In the genomic region with DNA sequence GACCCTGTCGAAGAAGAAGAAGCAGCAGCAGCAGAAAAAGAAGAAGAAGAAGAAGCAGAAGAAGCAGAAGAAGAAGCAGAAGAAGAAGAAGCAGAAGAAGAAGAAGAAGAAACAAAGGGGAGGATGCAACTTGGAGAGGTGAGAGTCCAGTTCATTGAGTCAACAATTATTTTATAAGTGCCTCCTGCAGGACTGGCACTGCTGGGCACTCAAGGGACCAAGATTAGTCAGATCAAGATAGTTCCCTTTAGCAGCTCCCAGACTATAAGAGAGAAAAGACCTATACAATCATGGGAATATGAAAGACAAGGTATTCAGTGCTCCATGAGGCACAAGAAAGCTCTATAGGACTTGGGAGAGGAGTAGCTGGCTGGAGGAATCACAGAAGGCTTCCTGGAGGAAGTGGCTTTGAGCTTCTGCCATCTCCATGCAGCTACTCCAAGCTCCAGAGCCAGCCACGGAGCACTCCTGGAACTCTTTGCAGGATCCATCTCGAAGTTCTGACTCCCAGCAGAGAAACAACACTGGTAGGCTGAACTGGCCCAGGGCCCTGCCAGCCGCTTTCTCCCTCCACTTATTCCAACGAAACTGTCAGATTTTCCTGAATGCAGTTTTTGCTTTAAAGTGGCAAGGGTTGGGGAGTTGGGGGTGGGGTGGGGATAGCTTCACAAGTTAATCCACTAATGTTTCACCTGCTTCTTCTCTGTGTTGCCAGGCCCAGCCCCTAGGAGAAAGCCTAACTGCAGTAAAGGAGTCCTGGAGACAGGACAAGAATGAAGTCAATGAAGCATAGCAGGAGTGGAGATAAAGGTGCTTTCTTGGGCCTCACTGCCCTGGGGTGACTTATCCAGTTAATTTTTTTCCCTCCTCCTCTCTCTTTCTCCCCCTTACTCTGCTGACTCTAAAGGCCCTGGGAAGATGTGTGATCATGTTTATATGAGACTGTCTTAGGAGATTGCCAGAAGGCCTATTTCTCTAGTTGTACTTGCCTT, we compare ENCODE assay signal across 21 cellular contexts.
DNase-seq lines count a peak whose midpoint lies in the region; ATAC-seq and TF ChIP-seq lines count a peak whose summit lies in the region.
"Had no signal": no experiment of that assay in that cellular context is flagged by ENCODE, and none has a peak within 500 bp of the region (broad histone marks: within the 10 kb centered on the region; RNA-seq: fewer than 3 reads in every experiment).

No MANE protein-coding gene starts in this region.

- H3K36me3 ChIP-seq in mesendoderm (ENCODE audit: control insufficient read depth, insufficient read depth, low read length) = no peaks in the 10 kb centered on the region
- no peaks in the 10 kb centered on the region for H3K36me3 ChIP-seq in thyroid gland
- no peaks in the 10 kb centered on the region for H3K36me3 ChIP-seq in PC-9 (ENCODE audit: low read depth)

- H3K4me1 ChIP-seq in mesendoderm (ENCODE audit: control insufficient read depth, low read depth, low read length) (peaks cover 10% of the 10 kb centered on the region), thyroid gland (peaks cover 12 to 33% of the 10 kb centered on the region in 2 donors), PC-9 (replicated peaks; ENCODE audit: insufficient read depth) (no peaks in the 10 kb centered on the region)
- H3K4me1 ChIP-seq: testis had no signal

- POLR2A ChIA-PET in PC-9 (lab: Charles Lee; ENCODE audit: unreplicated experiment) = no interaction called here

- H3K4me3 ChIP-seq in epithelial cell of proximal tubule (ENCODE audit: low read depth, low read length) (no peak overlapping the region), mesendoderm (ENCODE audit: low read length) (no peak overlapping the region), thyroid gland (replicated peaks in 1 of 3) (no peak overlapping the region), PC-9 (no peak overlapping the region)
- H3K4me3 ChIP-seq: testis had no signal

- WGBS in mesendoderm (ENCODE audit: extremely low coverage, insufficient coverage, low lambda C conversion rate) = no CpG with 5 or more reads among the region's 5 CpGs
- 24 to 32% methylated on average over 4 to 5 of the region's 5 CpGs for WGBS in thyroid gland, 2 donors

- H3K27me3 ChIP-seq in mesendoderm (ENCODE audit: insufficient read depth, low read length, poor library complexity) (no peaks in the 10 kb centered on the region), thyroid gland (no peaks in the 10 kb centered on the region), PC-9 (ENCODE audit: insufficient read depth, low read depth) (peaks cover 94% of the 10 kb centered on the region)
- H3K27me3 ChIP-seq: testis had no signal

- H3K4ac ChIP-seq in mesendoderm (ENCODE audit: low read depth, low read length) = no peak overlapping the region

- DNase-seq in NCI-H82 treated with DMSO at 0.1 percent for 48 hours (lab: John Stamatoyannopoulos, UW; ENCODE audit: unreplicated experiment) (peak; percentile 38), epithelial cell of proximal tubule (ENCODE audit: low read depth) (peak; percentile 90), mesendoderm (no peak), thyroid gland (peak; percentile 52 to 57), PC-9 (no peak), COLO668 (lab: John Stamatoyannopoulos, UW; ENCODE audit: unreplicated experiment) (no peak)
- DNase-seq in stimulated activated naive B cell treated with anti-CD40 and anti-IgM and Interleukin-4, amounts not matched to agents 10 μg/mL and 1 μg/mL and 100 μg/mL, for 72 hours = no peak
- DNase-seq: activated CD4-positive, alpha-beta T cell treated with anti-CD3 and anti-CD28 coated beads, Interleukin-2, amount 10 ng/mL, durations not matched to agents 24 days and 14 days; activated naive CD4-positive, alpha-beta T cell treated with anti-CD3 and anti-CD28 coated beads, Interleukin-2, amount 50 U/mL, for 16 hours; anterior cingulate cortex; CD8-positive, alpha-beta memory T cell; foreskin melanocyte; islet precursor cell; naive thymus-derived CD8-positive, alpha-beta T cell; NCI-H1105; NCI-H2029 treated with DMSO at 0.1 percent for 48 hours; NCI-H446 treated with DMSO at 0.1 percent for 48 hours; testis had no signal

- TF ChIP-seq CTCF in epithelial cell of proximal tubule (conservative IDR thresholded peaks at IDR 0.05; ENCODE audit: low read depth, low read length) (no peak), thyroid gland (IDR thresholded peaks at IDR 0.05) (no peak), PC-9 (conservative IDR thresholded peaks at IDR 0.05) (no peak)

- BruUV-seq in PC-9 (replicated peaks; lab: Mats Ljungman, UMichigan) = no TSS peak

- no peaks in the 10 kb centered on the region for H4K20me1 ChIP-seq in PC-9 (ENCODE audit: insufficient read depth)

- no peak overlapping the region for H2BK5ac ChIP-seq in mesendoderm (ENCODE audit: low read length)

- H2BK120ac ChIP-seq in mesendoderm (ENCODE audit: low read depth, low read length) = no peak overlapping the region

- intact Hi-C loops in thyroid gland (cut with DNase I) (no loop called here), PC-9 (cut with micrococcal nuclease; ENCODE audit: unreplicated experiment) (no loop called here)

- H3K23ac ChIP-seq in mesendoderm (ENCODE audit: low read length) = no peak overlapping the region

- H3K4me2 ChIP-seq in mesendoderm (ENCODE audit: low read length) (no peak overlapping the region), PC-9 (no peak overlapping the region)

- no peaks in the 10 kb centered on the region for H3F3A ChIP-seq in PC-9 (ENCODE audit: insufficient read depth, low read depth)

- no peaks in the 10 kb centered on the region for H3K36me3 Mint-ChIP-seq in stimulated activated naive B cell treated with anti-CD40 and anti-IgM and Interleukin-4, amounts not matched to agents 10 μg/mL and 1 μg/mL and 100 μg/mL, for 72 hours
- H3K36me3 Mint-ChIP-seq: CD8-positive, alpha-beta memory T cell; naive thymus-derived CD8-positive, alpha-beta T cell had no signal

- peak overlapping the region; percentile 1 for H2BK15ac ChIP-seq in mesendoderm (replicated peaks; ENCODE audit: low read depth)

- no peaks in the 10 kb centered on the region for H3K9me2 ChIP-seq in PC-9 (ENCODE audit: insufficient read depth)

- no peak overlapping the region for H2AFZ ChIP-seq in PC-9

- H4K5ac ChIP-seq in mesendoderm (ENCODE audit: low read length) = no peak overlapping the region

- H3K79me1 ChIP-seq in mesendoderm (ENCODE audit: low read length) = no peaks in the 10 kb centered on the region

- no peaks in the 10 kb centered on the region for H3K79me2 ChIP-seq in mesendoderm (ENCODE audit: control insufficient read depth, insufficient read depth, low read length)
- H3K79me2 ChIP-seq in PC-9 (ENCODE audit: low read depth) = no peaks in the 10 kb centered on the region

- peak overlapping the region; percentile 64 for H3K18ac ChIP-seq in mesendoderm (ENCODE audit: low read length)

- no peaks in the 10 kb centered on the region for H3K9me3 Mint-ChIP-seq in stimulated activated naive B cell treated with anti-CD40 and anti-IgM and Interleukin-4, amounts not matched to agents 10 μg/mL and 1 μg/mL and 100 μg/mL, for 72 hours
- H3K9me3 Mint-ChIP-seq: activated CD4-positive, alpha-beta T cell treated with anti-CD3 and anti-CD28 coated beads, Interleukin-2, amount 10 ng/mL, durations not matched to agents 24 days and 14 days; activated T-helper 1 cell treated with anti-CD3 and anti-CD28 coated beads, Interleukin-12 subunit alpha, Interleukin-12 subunit beta, Interleukin-2, Interleukin-4 antibody, amounts not matched to agents 30 ng/mL and 10 ng/mL and 1 ng/mL, durations not matched to agents 14 hours and 24 hours and 36 hours; CD8-positive, alpha-beta memory T cell; central memory CD8-positive, alpha-beta T cell; naive thymus-derived CD8-positive, alpha-beta T cell; T-helper 1 cell treated with Interleukin-12 subunit alpha and Interleukin-12 subunit beta and Interleukin-4 antibody, amounts not matched to agents 30 μg/mL and 1 μg/mL, for 36 hours had no signal

- H4K8ac ChIP-seq in mesendoderm (ENCODE audit: low read depth, low read length) = no peak overlapping the region

- H2AK5ac ChIP-seq in mesendoderm (ENCODE audit: low read length) = no peak overlapping the region

- no peak overlapping the region for H3K9ac ChIP-seq in mesendoderm (ENCODE audit: low read length)

- H3K9me3 ChIP-seq in thyroid gland (no peaks in the 10 kb centered on the region), PC-9 (ENCODE audit: insufficient read depth, low read depth) (no peaks in the 10 kb centered on the region)
- H3K9me3 ChIP-seq: testis had no signal

- H3K4me1 Mint-ChIP-seq in stimulated activated naive B cell treated with anti-CD40 and anti-IgM and Interleukin-4, amounts not matched to agents 10 μg/mL and 1 μg/mL and 100 μg/mL, for 72 hours = no peaks in the 10 kb centered on the region
- H3K4me1 Mint-ChIP-seq: activated CD4-positive, alpha-beta T cell treated with anti-CD3 and anti-CD28 coated beads, Interleukin-2, amount 10 ng/mL, durations not matched to agents 24 days and 14 days; CD8-positive, alpha-beta memory T cell; central memory CD8-positive, alpha-beta T cell had no signal

- no peak for ATAC-seq in stimulated activated naive B cell treated with anti-CD40 and anti-IgM and Interleukin-4, amounts not matched to agents 10 μg/mL and 1 μg/mL and 100 μg/mL, for 72 hours (replicated peaks)
- ATAC-seq: naive thymus-derived CD8-positive, alpha-beta T cell had no signal

- H3K56ac ChIP-seq in mesendoderm (ENCODE audit: low read length) = peak overlapping the region; percentile 50

- CTCF ChIA-PET in PC-9 (lab: Charles Lee) = no interaction called here

- H3K27me3 Mint-ChIP-seq in stimulated activated naive B cell treated with anti-CD40 and anti-IgM and Interleukin-4, amounts not matched to agents 10 μg/mL and 1 μg/mL and 100 μg/mL, for 72 hours = peaks cover 0 to 8% of the 10 kb centered on the region in 2 donors
- H3K27me3 Mint-ChIP-seq: central memory CD8-positive, alpha-beta T cell; naive thymus-derived CD8-positive, alpha-beta T cell had no signal

- peak overlapping the region; percentile 38 for H3K27ac ChIP-seq in mesendoderm (ENCODE audit: low read depth, low read length)
- peak overlapping the region; percentile 60 to 82 (median 64) for H3K27ac ChIP-seq in thyroid gland
- no peak overlapping the region for H3K27ac ChIP-seq in PC-9
- H3K27ac ChIP-seq: testis had no signal

- no peak overlapping the region for H3K4me3 Mint-ChIP-seq in stimulated activated naive B cell treated with anti-CD40 and anti-IgM and Interleukin-4, amounts not matched to agents 10 μg/mL and 1 μg/mL and 100 μg/mL, for 72 hours
- H3K4me3 Mint-ChIP-seq: activated CD4-positive, alpha-beta T cell treated with anti-CD3 and anti-CD28 coated beads, Interleukin-2, amount 10 ng/mL, durations not matched to agents 24 days and 14 days; activated T-helper 1 cell treated with anti-CD3 and anti-CD28 coated beads, Interleukin-12 subunit alpha, Interleukin-12 subunit beta, Interleukin-2, Interleukin-4 antibody, amounts not matched to agents 30 ng/mL and 10 ng/mL and 1 ng/mL, durations not matched to agents 14 hours and 24 hours and 36 hours; CD8-positive, alpha-beta memory T cell; central memory CD8-positive, alpha-beta T cell; naive thymus-derived CD8-positive, alpha-beta T cell; T-helper 1 cell treated with Interleukin-12 subunit alpha and Interleukin-12 subunit beta and Interleukin-4 antibody, amounts not matched to agents 30 μg/mL and 1 μg/mL, for 36 hours had no signal

- no peak for TF ChIP-seq POLR2A in thyroid gland (IDR thresholded peaks at IDR 0.05)

- no peak overlapping the region for H3K27ac Mint-ChIP-seq in stimulated activated naive B cell treated with anti-CD40 and anti-IgM and Interleukin-4, amounts not matched to agents 10 μg/mL and 1 μg/mL and 100 μg/mL, for 72 hours
- H3K27ac Mint-ChIP-seq: activated CD4-positive, alpha-beta T cell treated with anti-CD3 and anti-CD28 coated beads, Interleukin-2, amount 10 ng/mL, durations not matched to agents 24 days and 14 days; naive thymus-derived CD8-positive, alpha-beta T cell; T-helper 1 cell treated with Interleukin-12 subunit alpha and Interleukin-12 subunit beta and Interleukin-4 antibody, amounts not matched to agents 30 μg/mL and 1 μg/mL, for 36 hours had no signal

Comparison
In these comparisons a context has a peak if more than half of its experiments do, and no peak if none do; other contexts are left out.
1. DNase-seq: peak in NCI-H82 treated with DMSO at 0.1 percent for 48 hours (single experiment), epithelial cell of proximal tubule (single experiment) and thyroid gland (2 of 2); none in mesendoderm (single experiment), stimulated activated naive B cell treated with anti-CD40 and anti-IgM and Interleukin-4, amounts not matched to agents 10 μg/mL and 1 μg/mL and 100 μg/mL, for 72 hours (single experiment), PC-9 (0 of 2) and COLO668 (single experiment).